ENCODE assay signal across 10 cellular contexts in the genomic region with DNA sequence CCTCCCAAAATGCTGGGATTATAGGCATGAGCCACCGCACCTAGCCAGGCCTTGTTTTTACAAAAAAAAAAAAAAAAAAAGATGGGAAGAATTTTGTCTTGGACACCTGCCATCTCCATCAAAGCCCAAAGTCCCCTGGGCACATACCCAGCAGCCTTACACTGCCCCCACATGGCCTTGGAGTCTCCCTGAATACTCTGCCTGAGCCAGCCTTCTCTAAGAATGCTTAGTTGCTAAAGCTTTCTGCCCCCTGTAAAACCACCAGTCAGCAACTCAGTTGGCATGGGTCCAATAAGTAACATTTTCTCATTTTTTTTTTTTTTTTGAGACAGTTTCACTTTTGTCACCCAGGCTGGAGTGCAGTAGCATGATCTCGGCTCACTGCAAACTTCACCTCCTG. TPM values are rescaled to one million over a fixed set of nuclear protein-coding genes. Genes with fewer than 3 reads are reported as not detected.
DNase-seq lines count a peak whose midpoint lies in the region; ATAC-seq and TF ChIP-seq lines count a peak whose summit lies in the region.
"Had no signal": no experiment of that assay in that cellular context is flagged by ENCODE, and none has a peak within 500 bp of the region (broad histone marks: within the 10 kb centered on the region; RNA-seq: fewer than 3 reads in every experiment).

No MANE protein-coding gene starts in this region.

- no peaks in the 10 kb centered on the region for H3K36me3 ChIP-seq in WERI-Rb-1
- H3K36me3 ChIP-seq: thoracic aorta had no signal

- H3K27ac ChIP-seq in WERI-Rb-1 = no peak overlapping the region
- H3K27ac ChIP-seq: thoracic aorta had no signal

- ATAC-seq in GM19455 (IDR thresholded peaks at IDR 0.05; ENCODE audit: unreplicated experiment) = no peak
- no peak for ATAC-seq in HG02885 (IDR thresholded peaks at IDR 0.05; ENCODE audit: poor library complexity, unreplicated experiment)

- H3K27me3 ChIP-seq in WERI-Rb-1 (ENCODE audit: insufficient read depth, low read depth, severe bottlenecking) = no peaks in the 10 kb centered on the region

- no peaks in the 10 kb centered on the region for H3K9me3 ChIP-seq in WERI-Rb-1 (ENCODE audit: severe bottlenecking)
- H3K9me3 ChIP-seq: thoracic aorta had no signal

- peak; percentile 87 for DNase-seq in Calu3
- peak; percentile 17 for DNase-seq in HFF-Myc (ENCODE audit: extremely low read depth, low read depth)
- no peak for DNase-seq in WERI-Rb-1
- DNase-seq in kidney tubule cell (ENCODE audit: low spot score) = peak; percentile 55
- DNase-seq in stimulated activated CD4-positive, alpha-beta T cell treated with anti-CD3 and anti-CD28 coated beads, Interleukin-4, amount 100 ng/mL, for 4 hours = no peak
- DNase-seq in stimulated activated naive CD4-positive, alpha-beta T cell treated with Interleukin-2 at 50 U/mL for 16 hours (lab: John Stamatoyannopoulos, UW) = no peak
- DNase-seq: activated CD4-positive, CD25-positive, alpha-beta regulatory T cell had no signal

- H3K27ac Mint-ChIP-seq in Calu3 (ENCODE audit: unreplicated experiment) = peak overlapping the region; percentile 14

- BruUV-seq in Calu3 (replicated peaks; lab: Mats Ljungman, UMichigan) = no TSS peak

- intact Hi-C loops in Calu3 (cut with micrococcal nuclease; ENCODE audit: unreplicated experiment) = loop anchor here (1.0 to 2.0 kb wide), 6 partner anchors 33 to 185 kb away; no protein-coding TSS in a partner anchor

- no peak overlapping the region for H3K4me3 Mint-ChIP-seq in Calu3 (ENCODE audit: low read depth, unreplicated experiment)

- H3K9me3 Mint-ChIP-seq in Calu3 (ENCODE audit: low read depth, unreplicated experiment) = no peaks in the 10 kb centered on the region

- H3K27me3 Mint-ChIP-seq in Calu3 (ENCODE audit: unreplicated experiment) = no peaks in the 10 kb centered on the region

- H3K36me3 Mint-ChIP-seq in Calu3 (ENCODE audit: insufficient read depth, unreplicated experiment) = peaks cover 12% of the 10 kb centered on the region

- TF ChIP-seq CTCF in Calu3 (IDR thresholded peaks at IDR 0.05; ENCODE audit: unreplicated experiment) = peak; percentile 67
- peak; percentile 35 for TF ChIP-seq CTCF in HFF-Myc (IDR thresholded peaks at IDR 0.05; ENCODE audit: low read depth, low read length, missing control alignments)
- TF ChIP-seq CTCF in WERI-Rb-1 (IDR thresholded peaks at IDR 0.05; ENCODE audit: low read depth, low read length) = 0 out of 2 replicates have a peak, but pooled peaks have one; percentile 22

- CTCF ChIA-PET in Calu3 (lab: Charles Lee) = interaction anchor here (0.6 to 1.2 kb wide), 9 partner anchors 62 to 362 kb away, joined by 3 to 8 read pairs (median 3); no protein-coding TSS in a partner anchor

- peaks cover 33% of the 10 kb centered on the region for H3K4me1 Mint-ChIP-seq in Calu3 (ENCODE audit: low read depth, unreplicated experiment)

- no peak overlapping the region for H3K4me3 ChIP-seq in HFF-Myc (replicated peaks; ENCODE audit: low read depth, low read length)
- no peak overlapping the region for H3K4me3 ChIP-seq in WERI-Rb-1 (ENCODE audit: low read depth, low read length)
- H3K4me3 ChIP-seq: thoracic aorta had no signal

RNA-seq across cellular contexts. Expression of a gene that starts 40.6 kb away (rescaled TPM):
- total RNA-seq in Calu3 (2022) = 60.2 and 77.0 TPM in 2 replicates

RNA-seq across cellular contexts. Expression of a gene that starts 47.2 kb away (rescaled TPM):
- 12.5 and 18.4 TPM in 2 replicates for total RNA-seq in Calu3 (2022)

RNA-seq across cellular contexts. Expression of a gene that starts 51.5 kb away (rescaled TPM):
- total RNA-seq in Calu3 (2022) = not detected in 2 replicates
- total RNA-seq: thoracic aorta had no signal

Comparison
In these comparisons a context has a peak if more than half of its experiments do, and no peak if none do; other contexts are left out.
1. DNase-seq: peak in Calu3 (single experiment), HFF-Myc (single experiment) and kidney tubule cell (single experiment); none in WERI-Rb-1 (single experiment), stimulated activated CD4-positive, alpha-beta T cell treated with anti-CD3 and anti-CD28 coated beads, Interleukin-4, amount 100 ng/mL, for 4 hours (0 of 2) and stimulated activated naive CD4-positive, alpha-beta T cell treated with Interleukin-2 at 50 U/mL for 16 hours (single experiment).
2. Peak in every context shown above with its lines, with median percentiles within 50 percentile points of each other: CTCF ChIP-seq.